8 cellular contexts compared by ENCODE assay signal in the genomic region with DNA sequence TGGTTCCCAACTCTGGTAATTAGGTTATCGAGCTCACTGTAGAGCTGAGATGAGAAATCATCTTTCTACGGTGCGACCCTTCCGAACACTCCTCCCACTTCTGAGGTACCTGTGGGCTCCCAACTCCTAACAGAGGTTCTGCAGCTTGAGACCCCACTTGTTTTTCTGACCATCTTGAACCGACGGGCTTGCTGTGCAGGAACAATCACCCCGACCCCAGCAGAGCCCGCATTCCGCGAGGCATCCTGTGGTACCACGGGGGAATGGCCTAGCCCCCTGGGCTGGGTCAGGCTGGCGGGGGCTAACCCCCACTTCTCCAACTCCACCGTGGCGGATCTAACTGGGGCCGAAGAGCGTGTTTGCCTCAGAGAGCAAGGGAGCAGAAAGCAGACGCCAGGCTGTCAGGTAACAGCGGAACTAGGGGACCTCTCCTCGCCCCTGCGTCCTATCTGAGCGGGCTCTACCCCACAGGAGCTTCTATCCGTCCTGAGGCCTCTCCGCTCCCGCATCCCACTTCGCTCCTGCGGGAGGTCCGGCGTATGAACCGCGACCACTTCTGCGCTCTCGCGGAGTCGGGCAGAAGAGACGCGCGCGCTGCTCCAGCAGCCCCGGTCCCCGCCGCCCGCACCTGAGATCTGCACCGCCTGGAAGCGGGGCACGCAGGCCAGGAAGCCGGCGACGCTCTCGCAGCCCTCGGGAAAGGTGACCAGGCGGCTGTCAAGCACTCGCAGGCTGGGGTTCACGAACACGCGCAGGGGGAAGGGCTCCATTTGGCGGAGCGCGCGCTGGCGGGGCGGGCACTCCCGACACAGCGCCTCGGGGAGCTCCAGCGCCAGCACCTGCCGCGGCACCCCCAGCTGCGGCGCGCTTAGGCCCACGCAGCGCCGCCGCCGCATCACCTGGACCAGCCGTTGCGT. TPM values are rescaled to one million over a fixed set of nuclear protein-coding genes. Genes with fewer than 3 reads are reported as not detected.
DNase-seq lines count a peak whose midpoint lies in the region; ATAC-seq and TF ChIP-seq lines count a peak whose summit lies in the region.

No MANE protein-coding gene starts in this region.

- peak overlapping the region; percentile 65 for H3K4me2 ChIP-seq in neural cell (ENCODE audit: low read length)

- H4K20me1 ChIP-seq in neural cell (ENCODE audit: insufficient read depth): peaks cover 5% of the 10 kb centered on the region

- TF ChIP-seq CTCF in esophagus squamous epithelium (IDR thresholded peaks at IDR 0.05) (no peak), neural cell (IDR thresholded peaks at IDR 0.05; ENCODE audit: poor library complexity, severe bottlenecking) (no peak), upper lobe of left lung (IDR thresholded peaks at IDR 0.05) (no peak)

- ATAC-seq in GM19372 (IDR thresholded peaks at IDR 0.05; ENCODE audit: low read depth, unreplicated experiment) (peak; percentile 36), HG03520 (IDR thresholded peaks at IDR 0.05; ENCODE audit: unreplicated experiment) (peak; percentile 7), upper lobe of left lung (ENCODE audit: low FRiP score in 2 of 2) (peak; percentile 19 to 44)

- H3K27me3 ChIP-seq in esophagus squamous epithelium (no peaks in the 10 kb centered on the region), neural cell (ENCODE audit: insufficient read depth, low read depth, low read length) (no peaks in the 10 kb centered on the region), upper lobe of left lung (no peaks in the 10 kb centered on the region)

- H3K27ac Mint-ChIP-seq in activated CD4-positive, alpha-beta T cell treated with anti-CD3 and anti-CD28 coated beads, Interleukin-2, amount 10 ng/mL, durations not matched to agents 24 days and 14 days: peak overlapping the region; percentile 58

- intact Hi-C loops in activated CD4-positive, alpha-beta T cell treated with anti-CD3 and anti-CD28 coated beads, Interleukin-2, amount 10 ng/mL, durations not matched to agents 24 days and 14 days (cut with micrococcal nuclease): loop anchor here (1.0 to 10.0 kb wide), 5 partner anchors 10 to 1665 kb away; partner anchors contain the start of genes ACD, C16orf86, CHTF8 and COG8
- intact Hi-C loops in esophagus squamous epithelium (cut with DNase I): no loop called here

- peaks cover 33% of the 10 kb centered on the region for H3K79me2 ChIP-seq in neural cell (replicated peaks; ENCODE audit: insufficient read depth, low read length)

- no peak for TF ChIP-seq POLR2A in esophagus squamous epithelium (IDR thresholded peaks at IDR 0.05)
- no peak for TF ChIP-seq POLR2A in upper lobe of left lung (IDR thresholded peaks at IDR 0.05)

- H3K4me3 ChIP-seq in esophagus squamous epithelium (peak overlapping the region; percentile 68 to 98 (median 92)), neural cell (ENCODE audit: low read length) (peak overlapping the region; percentile 80), upper lobe of left lung (peak overlapping the region; percentile 91 to 99 (median 96))

- H3K4me1 Mint-ChIP-seq in activated CD4-positive, alpha-beta T cell treated with anti-CD3 and anti-CD28 coated beads, Interleukin-2, amount 10 ng/mL, durations not matched to agents 24 days and 14 days: peaks cover 34% of the 10 kb centered on the region

- H3K4me1 ChIP-seq in esophagus squamous epithelium: peaks cover 21 to 70% (median 38%) of the 10 kb centered on the region in 3 donors
- peaks cover 25 to 56% (median 27%) of the 10 kb centered on the region in 4 donors for H3K4me1 ChIP-seq in upper lobe of left lung

- H3K9ac ChIP-seq in neural cell (ENCODE audit: low read length): peak overlapping the region; percentile 77

- H2AFZ ChIP-seq in neural cell (ENCODE audit: low read depth, low read length): no peak overlapping the region

- H3K36me3 ChIP-seq in esophagus squamous epithelium: peaks cover 0 to 69% (median 20%) of the 10 kb centered on the region in 3 donors
- peaks cover 9% of the 10 kb centered on the region for H3K36me3 ChIP-seq in neural cell (ENCODE audit: insufficient read depth, low read length)
- H3K36me3 ChIP-seq in upper lobe of left lung: peaks cover 2 to 64% (median 32%) of the 10 kb centered on the region in 4 donors

- H3K9me2 ChIP-seq in neural cell (ENCODE audit: insufficient read depth, low read length): no peaks in the 10 kb centered on the region

- peaks cover 57% of the 10 kb centered on the region for H3K36me3 Mint-ChIP-seq in activated CD4-positive, alpha-beta T cell treated with anti-CD3 and anti-CD28 coated beads, Interleukin-2, amount 10 ng/mL, durations not matched to agents 24 days and 14 days (ENCODE audit: low read depth)

- H3K4me3 Mint-ChIP-seq in activated CD4-positive, alpha-beta T cell treated with anti-CD3 and anti-CD28 coated beads, Interleukin-2, amount 10 ng/mL, durations not matched to agents 24 days and 14 days: peak overlapping the region; percentile 90

- H3K27me3 Mint-ChIP-seq in activated CD4-positive, alpha-beta T cell treated with anti-CD3 and anti-CD28 coated beads, Interleukin-2, amount 10 ng/mL, durations not matched to agents 24 days and 14 days: no peaks in the 10 kb centered on the region

- no peaks in the 10 kb centered on the region for H3F3A ChIP-seq in neural cell (ENCODE audit: insufficient read depth, low read length, poor library complexity, severe bottlenecking)

- no peaks in the 10 kb centered on the region for H3K9me3 ChIP-seq in esophagus squamous epithelium
- no peaks in the 10 kb centered on the region for H3K9me3 ChIP-seq in neural cell (ENCODE audit: low read length)
- H3K9me3 ChIP-seq in upper lobe of left lung: no peaks in the 10 kb centered on the region

- DNase-seq in AG20443 (ENCODE audit: low spot score) (peak; percentile 49), esophagus squamous epithelium (lab: John Stamatoyannopoulos, UW) (no peak), upper lobe of left lung (peak in 1 of 2 donors; percentile 58), GOT3 (lab: John Stamatoyannopoulos, UW) (no peak)
- DNase-seq in activated CD4-positive, alpha-beta T cell treated with anti-CD3 and anti-CD28 coated beads, Interleukin-2, amount 10 ng/mL, durations not matched to agents 24 days and 14 days: no peak

- 25 to 30% methylated on average over 8 to 12 of the region's 77 CpGs for WGBS in esophagus squamous epithelium, 2 donors
- 11 to 23% methylated on average over 22 to 31 of the region's 77 CpGs for WGBS in upper lobe of left lung, 2 donors

- H3K9me3 Mint-ChIP-seq in activated CD4-positive, alpha-beta T cell treated with anti-CD3 and anti-CD28 coated beads, Interleukin-2, amount 10 ng/mL, durations not matched to agents 24 days and 14 days: no peaks in the 10 kb centered on the region

- no peak for TF ChIP-seq RAD21 in neural cell (conservative IDR thresholded peaks at IDR 0.05)

- TF ChIP-seq EP300 in neural cell (conservative IDR thresholded peaks at IDR 0.05; ENCODE audit: poor library complexity, severe bottlenecking): no peak
- TF ChIP-seq EP300 in upper lobe of left lung (IDR thresholded peaks at IDR 0.05): no peak

- H3K27ac ChIP-seq in esophagus squamous epithelium (peak overlapping the region; percentile 65 to 98 (median 96)), neural cell (ENCODE audit: low read length) (no peak overlapping the region), upper lobe of left lung (peak overlapping the region; percentile 85 to 94 (median 89))

TF ChIP-seq in neural cell, 6 proteins besides CTCF, POLR2A, EP300 and RAD21 (continues in another document):
- TF ChIP-seq TAF1 (IDR thresholded peaks at IDR 0.05; ENCODE audit: low read depth): no peak

RNA-seq across cellular contexts. Expression of gene PDF, which starts 0.8 kb away (rescaled TPM):
- total RNA-seq in activated CD4-positive, alpha-beta T cell treated with anti-CD3 and anti-CD28 coated beads, Interleukin-2, amount 10 ng/mL, durations not matched to agents 24 days and 14 days: 18.2 and 21.9 TPM in 2 replicates
- total RNA-seq in esophagus squamous epithelium (10 to 100 TPM; 14.3 to 21.8 (median 21.4) TPM), upper lobe of left lung (10 to 100 TPM in 5 of 6 donors, 1 to 10 TPM in 1; 6.9 to 22.0 (median 13.5) TPM)
- polyA plus RNA-seq in neural cell: 5.1 and 6.0 TPM in 2 replicates
- polyA minus RNA-seq in neural cell: 9.1 and 12.2 TPM in 2 replicates

RNA-seq across cellular contexts. Expression of gene COG8, which starts 9.7 kb away (rescaled TPM):
- 44.1 and 44.6 TPM in 2 replicates for total RNA-seq in activated CD4-positive, alpha-beta T cell treated with anti-CD3 and anti-CD28 coated beads, Interleukin-2, amount 10 ng/mL, durations not matched to agents 24 days and 14 days
- 10 to 100 TPM; 24.0 to 36.0 (median 30.1) TPM for total RNA-seq in esophagus squamous epithelium
- 27.8 and 44.4 TPM in 2 replicates for polyA plus RNA-seq in neural cell
- polyA minus RNA-seq in neural cell: 68.4 and 75.7 TPM in 2 replicates
- 10 to 100 TPM; 33.5 to 62.9 (median 37.0) TPM for total RNA-seq in upper lobe of left lung

RNA-seq across cellular contexts. Expression of gene NIP7, which starts 9.9 kb away (rescaled TPM):
- 81.2 and 84.8 TPM in 2 replicates for total RNA-seq in activated CD4-positive, alpha-beta T cell treated with anti-CD3 and anti-CD28 coated beads, Interleukin-2, amount 10 ng/mL, durations not matched to agents 24 days and 14 days
- 10 to 100 TPM; 14.1 to 29.6 (median 25.5) TPM for total RNA-seq in esophagus squamous epithelium
- 12.2 and 15.8 TPM in 2 replicates for polyA plus RNA-seq in neural cell
- polyA minus RNA-seq in neural cell: 12.9 and 13.3 TPM in 2 replicates
- total RNA-seq in upper lobe of left lung: 10 to 100 TPM in 4 of 6 donors, 1 to 10 TPM in 2; 2.7 to 21.0 (median 14.1) TPM

RNA-seq across cellular contexts. Expression of gene VPS4A, which starts 18.5 kb away (rescaled TPM):
- 37.7 and 39.7 TPM in 2 replicates for total RNA-seq in activated CD4-positive, alpha-beta T cell treated with anti-CD3 and anti-CD28 coated beads, Interleukin-2, amount 10 ng/mL, durations not matched to agents 24 days and 14 days
- 10 to 100 TPM; 21.5 to 38.9 (median 24.9) TPM for total RNA-seq in esophagus squamous epithelium
- polyA plus RNA-seq in neural cell: 46.3 and 52.6 TPM in 2 replicates
- polyA minus RNA-seq in neural cell: 39.4 and 46.0 TPM in 2 replicates
- total RNA-seq in upper lobe of left lung: 10 to 100 TPM; 27.8 to 48.6 (median 32.9) TPM

RNA-seq across cellular contexts. Expression of gene TMED6, which starts 22.0 kb away (rescaled TPM):
- total RNA-seq in activated CD4-positive, alpha-beta T cell treated with anti-CD3 and anti-CD28 coated beads, Interleukin-2, amount 10 ng/mL, durations not matched to agents 24 days and 14 days: 1.6 and 1.7 TPM in 2 replicates
- total RNA-seq in esophagus squamous epithelium (not detected), upper lobe of left lung (1 to 10 TPM in 2 of 6 donors, under 1 TPM in 2, not detected in 2; 0.43 to 2.6 (median 1.1) TPM)
- polyA plus RNA-seq in neural cell: not detected in 2 replicates
- polyA minus RNA-seq in neural cell: not detected in 2 replicates
